In the genomic region with DNA sequence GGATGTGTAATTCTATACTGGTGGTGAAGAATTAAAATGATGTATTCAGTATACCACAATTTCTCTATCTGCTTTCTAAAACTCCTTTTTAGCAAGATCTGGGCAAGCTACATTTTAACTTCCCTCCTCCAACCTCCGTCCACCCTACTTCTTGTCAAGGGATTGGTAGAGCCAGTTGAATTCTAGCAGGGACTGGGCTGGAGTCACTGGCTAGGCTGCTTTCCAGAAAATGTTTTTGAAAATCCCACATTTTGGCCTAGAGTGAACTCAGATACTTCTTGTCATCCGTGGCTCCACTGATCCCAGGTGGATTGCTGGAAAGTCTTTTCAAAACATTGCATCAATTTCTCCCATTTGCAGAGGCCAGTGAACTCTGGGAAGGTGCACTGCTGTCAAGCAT, we compare ENCODE assay signal across 11 cellular contexts. TPM values are rescaled to one million over a fixed set of nuclear protein-coding genes. Genes with fewer than 3 reads are reported as not detected.
"Had no signal": no experiment of that assay in that cellular context is flagged by ENCODE, and none has a peak within 500 bp of the region (broad histone marks: within the 10 kb centered on the region; RNA-seq: fewer than 3 reads in every experiment).

No MANE protein-coding gene starts in this region.

- H3K36me3 ChIP-seq: HAP-1 had no signal

- H2AFZ ChIP-seq: GM23248, GM23338 had no signal

- H3K27ac ChIP-seq: GM23248 had no signal

- H3K4me3 ChIP-seq: GM23248, GM23338, HAP-1 had no signal

- H3K4me1 ChIP-seq: HAP-1 had no signal

- DNase-seq: GM23248, GOT3, H7, H9, HCEC 1CT, HFFc6 had no signal

- ATAC-seq: GM23338, HCT116 had no signal

- H3K9me3 ChIP-seq: HAP-1 had no signal

- H3K4me2 ChIP-seq: GM23338 had no signal

RNA-seq across cellular contexts. Expression of gene KCNK16, which starts 11.1 kb away (rescaled TPM):
- total RNA-seq: GM23248, GM23338, H1, H4, H7, H9, HFFc6 had no signal
- polyA plus RNA-seq: GM23248, GM23338, H1 had no signal

RNA-seq across cellular contexts. Expression of gene KCNK17, which starts 19.4 kb away (rescaled TPM):
- total RNA-seq: GM23248, H4, HFFc6 had no signal
- polyA plus RNA-seq: GM23248 had no signal
